ENCODE assay signal across 1 cellular context in the genomic region with DNA sequence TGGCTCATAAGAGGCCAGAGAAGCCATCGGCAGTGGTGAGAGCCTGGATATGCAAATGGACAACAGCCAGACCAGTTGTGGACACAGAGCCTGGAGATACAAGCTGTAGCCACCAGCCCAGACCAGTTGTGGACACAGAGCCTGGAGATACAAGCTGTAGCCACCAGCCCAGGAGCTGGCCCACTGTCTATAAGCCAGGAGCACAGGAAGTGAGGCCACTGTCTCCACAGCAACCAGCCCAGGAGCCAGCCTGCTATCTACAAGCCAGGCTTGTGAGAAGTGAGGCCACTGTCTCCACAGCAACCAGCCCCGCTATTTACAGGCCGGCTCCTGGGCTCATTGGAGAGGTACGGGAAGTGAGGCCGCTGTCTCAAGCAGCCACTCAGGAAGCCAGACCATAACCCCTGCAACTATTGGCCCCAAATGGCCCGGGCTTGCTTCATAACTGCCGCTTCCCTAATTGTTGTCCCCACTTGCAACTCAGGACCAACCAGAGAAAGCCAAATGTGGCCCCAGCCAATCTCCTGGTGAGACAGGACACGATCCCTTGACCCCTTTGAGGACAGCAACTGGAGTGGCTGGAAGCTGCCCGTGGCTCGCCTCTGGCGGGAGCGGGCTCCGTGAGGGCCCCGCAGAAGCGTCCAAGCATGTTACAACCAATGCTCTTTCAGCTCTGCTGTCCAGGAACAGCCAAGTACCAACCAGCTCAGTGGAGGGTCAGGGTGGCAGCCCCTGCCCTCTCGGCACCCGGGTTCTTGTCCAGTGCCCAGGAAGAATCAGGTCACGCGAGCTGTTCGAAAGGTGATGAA.
TF ChIP-seq lines count a peak whose summit lies in the region.

No MANE protein-coding gene starts in this region.

TF ChIP-seq in HepG2, 621 proteins besides CTCF, POLR2A, EP300 and RAD21 (continued from another document and continues in another):
- TF ChIP-seq, protein P1, sequence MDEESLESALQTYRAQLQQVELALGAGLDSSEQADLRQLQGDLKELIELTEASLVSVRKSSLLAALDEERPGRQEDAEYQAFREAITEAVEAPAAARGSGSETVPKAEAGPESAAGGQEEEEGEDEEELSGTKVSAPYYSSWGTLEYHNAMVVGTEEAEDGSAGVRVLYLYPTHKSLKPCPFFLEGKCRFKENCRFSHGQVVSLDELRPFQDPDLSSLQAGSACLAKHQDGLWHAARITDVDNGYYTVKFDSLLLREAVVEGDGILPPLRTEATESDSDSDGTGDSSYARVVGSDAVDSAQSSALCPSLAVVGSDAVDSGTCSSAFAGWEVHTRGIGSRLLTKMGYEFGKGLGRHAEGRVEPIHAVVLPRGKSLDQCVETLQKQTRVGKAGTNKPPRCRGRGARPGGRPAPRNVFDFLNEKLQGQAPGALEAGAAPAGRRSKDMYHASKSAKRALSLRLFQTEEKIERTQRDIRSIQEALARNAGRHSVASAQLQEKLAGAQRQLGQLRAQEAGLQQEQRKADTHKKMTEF (CRISPR knock-in tag; IDR thresholded peaks at IDR 0.05), result peak; percentile 16; the same call in 1 of the 2 replicates
- TF ChIP-seq TAF15 (IDR thresholded peaks at IDR 0.05; ENCODE audit: low read depth, low read length, poor library complexity, severe bottlenecking) (no peak), MTA1 (CRISPR knock-in tag; IDR thresholded peaks at IDR 0.05; ENCODE audit: borderline replicate concordance) (peak; percentile 34; the same call in 1 of the 2 replicates), ZNF496 (CRISPR knock-in tag; IDR thresholded peaks at IDR 0.05; ENCODE audit: insufficient replicate concordance) (no peak), KAT8 (CRISPR knock-in tag; IDR thresholded peaks at IDR 0.05) (peak; percentile 50; the same call in 1 of the 2 replicates), HMG20B (CRISPR knock-in tag; conservative IDR thresholded peaks at IDR 0.05) (no peak), FOXA3 (CRISPR knock-in tag; IDR thresholded peaks at IDR 0.05) (peak; percentile 41; the same call in 1 of the 2 replicates), ZNF577 (CRISPR knock-in tag; IDR thresholded peaks at IDR 0.05; ENCODE audit: borderline replicate concordance, low read depth) (no peak), SETDB1 (CRISPR knock-in tag; IDR thresholded peaks at IDR 0.05; ENCODE audit: borderline replicate concordance) (no peak), ZNF556 (CRISPR knock-in tag; IDR thresholded peaks at IDR 0.05; ENCODE audit: borderline replicate concordance) (no peak), NRL (CRISPR knock-in tag; IDR thresholded peaks at IDR 0.05; ENCODE audit: borderline replicate concordance) (no peak), ZNF792 (CRISPR knock-in tag; IDR thresholded peaks at IDR 0.05) (peak; percentile 100), IKZF4 (CRISPR knock-in tag; IDR thresholded peaks at IDR 0.05; ENCODE audit: borderline replicate concordance, low read depth, not compliant biosample characterization) (no peak), REPIN1 (CRISPR knock-in tag; IDR thresholded peaks at IDR 0.05; ENCODE audit: borderline replicate concordance, low read depth) (no peak), RARG (CRISPR knock-in tag; IDR thresholded peaks at IDR 0.05; ENCODE audit: low read depth) (no peak), SAFB2 (CRISPR knock-in tag; IDR thresholded peaks at IDR 0.05; ENCODE audit: borderline replicate concordance, low read depth) (no peak), ZSCAN31 (CRISPR knock-in tag; IDR thresholded peaks at IDR 0.05; ENCODE audit: low read depth) (no peak), ZNF382 (CRISPR knock-in tag; IDR thresholded peaks at IDR 0.05; ENCODE audit: borderline replicate concordance) (no peak), SMARCE1 (IDR thresholded peaks at IDR 0.05; ENCODE audit: borderline replicate concordance) (no peak)
- TF ChIP-seq, protein P2, sequence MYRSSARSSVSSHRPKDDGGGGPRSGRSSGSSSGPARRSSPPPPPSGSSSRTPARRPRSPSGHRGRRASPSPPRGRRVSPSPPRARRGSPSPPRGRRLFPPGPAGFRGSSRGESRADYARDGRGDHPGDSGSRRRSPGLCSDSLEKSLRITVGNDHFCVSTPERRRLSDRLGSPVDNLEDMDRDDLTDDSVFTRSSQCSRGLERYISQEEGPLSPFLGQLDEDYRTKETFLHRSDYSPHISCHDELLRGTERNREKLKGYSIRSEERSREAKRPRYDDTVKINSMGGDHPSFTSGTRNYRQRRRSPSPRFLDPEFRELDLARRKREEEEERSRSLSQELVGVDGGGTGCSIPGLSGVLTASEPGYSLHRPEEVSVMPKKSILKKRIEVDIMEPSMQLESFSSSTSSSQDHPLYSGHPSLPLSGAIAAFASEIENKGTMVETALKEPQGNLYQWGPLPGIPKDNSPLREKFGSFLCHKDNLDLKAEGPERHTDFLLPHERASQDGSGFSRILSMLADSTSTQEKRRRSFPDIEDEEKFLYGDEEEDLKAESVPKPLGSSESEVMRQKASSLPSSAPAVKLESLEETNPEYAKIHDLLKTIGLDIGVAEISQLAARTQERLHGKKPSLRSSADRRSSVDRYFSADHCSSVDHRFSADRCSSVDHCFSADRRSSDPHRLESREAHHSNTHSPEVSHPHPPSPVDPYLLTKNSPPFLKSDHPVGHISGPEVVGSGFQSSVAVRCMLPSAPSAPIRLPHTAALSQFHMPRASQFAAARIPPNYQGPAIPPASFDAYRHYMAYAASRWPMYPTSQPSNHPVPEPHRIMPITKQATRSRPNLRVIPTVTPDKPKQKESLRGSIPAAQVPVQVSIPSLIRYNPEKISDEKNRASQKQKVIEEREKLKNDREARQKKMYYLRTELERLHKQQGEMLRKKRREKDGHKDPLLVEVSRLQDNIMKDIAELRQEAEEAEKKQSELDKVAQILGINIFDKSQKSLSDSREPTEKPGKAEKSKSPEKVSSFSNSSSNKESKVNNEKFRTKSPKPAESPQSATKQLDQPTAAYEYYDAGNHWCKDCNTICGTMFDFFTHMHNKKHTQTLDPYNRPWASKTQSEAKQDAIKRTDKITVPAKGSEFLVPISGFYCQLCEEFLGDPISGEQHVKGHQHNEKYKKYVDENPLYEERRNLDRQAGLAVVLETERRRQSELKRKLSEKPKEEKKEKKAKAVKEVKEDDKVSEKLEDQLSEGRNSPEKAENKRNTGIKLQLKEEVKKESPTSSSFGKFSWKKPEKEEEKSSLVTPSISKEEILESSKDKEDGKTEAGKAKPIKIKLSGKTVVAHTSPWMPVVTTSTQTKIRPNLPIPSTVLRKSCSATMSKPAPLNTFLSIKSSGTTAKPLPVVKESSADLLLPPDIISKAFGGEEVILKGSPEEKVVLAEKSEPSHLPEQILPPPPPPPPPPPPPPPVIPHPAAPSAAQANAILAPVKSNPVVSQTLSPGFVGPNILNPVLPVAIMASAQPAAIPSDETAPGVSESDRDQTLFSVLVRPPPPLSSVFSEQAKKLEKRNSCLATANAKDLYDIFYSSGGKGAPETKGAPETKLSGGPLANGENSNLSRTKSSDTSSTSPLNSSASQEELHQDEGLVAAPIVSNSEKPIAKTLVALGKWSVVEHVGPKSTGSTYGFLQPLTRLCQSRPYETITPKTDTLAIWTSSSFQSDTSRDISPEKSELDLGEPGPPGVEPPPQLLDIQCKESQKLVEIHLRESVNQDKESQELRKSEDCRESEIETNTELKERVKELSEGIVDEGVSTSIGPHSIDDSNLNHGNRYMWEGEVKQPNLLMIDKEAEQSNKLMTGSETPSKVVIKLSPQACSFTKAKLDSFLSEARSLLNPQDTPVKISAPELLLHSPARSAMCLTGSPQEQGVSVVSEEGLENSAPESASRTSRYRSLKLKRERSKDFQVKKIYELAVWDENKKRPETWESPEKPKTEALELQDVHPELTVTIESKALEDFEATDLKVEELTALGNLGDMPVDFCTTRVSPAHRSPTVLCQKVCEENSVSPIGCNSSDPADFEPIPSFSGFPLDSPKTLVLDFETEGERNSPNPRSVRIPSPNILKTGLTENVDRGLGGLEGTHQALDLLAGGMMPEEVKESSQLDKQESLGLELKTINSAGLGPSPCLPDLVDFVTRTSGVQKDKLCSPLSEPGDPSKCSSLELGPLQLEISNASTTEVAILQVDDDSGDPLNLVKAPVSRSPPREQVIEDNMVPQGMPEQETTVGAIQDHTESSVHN (CRISPR knock-in tag; IDR thresholded peaks at IDR 0.05), result no peak
- TF ChIP-seq, protein P3, sequence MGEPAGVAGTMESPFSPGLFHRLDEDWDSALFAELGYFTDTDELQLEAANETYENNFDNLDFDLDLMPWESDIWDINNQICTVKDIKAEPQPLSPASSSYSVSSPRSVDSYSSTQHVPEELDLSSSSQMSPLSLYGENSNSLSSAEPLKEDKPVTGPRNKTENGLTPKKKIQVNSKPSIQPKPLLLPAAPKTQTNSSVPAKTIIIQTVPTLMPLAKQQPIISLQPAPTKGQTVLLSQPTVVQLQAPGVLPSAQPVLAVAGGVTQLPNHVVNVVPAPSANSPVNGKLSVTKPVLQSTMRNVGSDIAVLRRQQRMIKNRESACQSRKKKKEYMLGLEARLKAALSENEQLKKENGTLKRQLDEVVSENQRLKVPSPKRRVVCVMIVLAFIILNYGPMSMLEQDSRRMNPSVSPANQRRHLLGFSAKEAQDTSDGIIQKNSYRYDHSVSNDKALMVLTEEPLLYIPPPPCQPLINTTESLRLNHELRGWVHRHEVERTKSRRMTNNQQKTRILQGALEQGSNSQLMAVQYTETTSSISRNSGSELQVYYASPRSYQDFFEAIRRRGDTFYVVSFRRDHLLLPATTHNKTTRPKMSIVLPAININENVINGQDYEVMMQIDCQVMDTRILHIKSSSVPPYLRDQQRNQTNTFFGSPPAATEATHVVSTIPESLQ (CRISPR knock-in tag; conservative IDR thresholded peaks at IDR 0.05), result no peak
- TF ChIP-seq, protein P4, sequence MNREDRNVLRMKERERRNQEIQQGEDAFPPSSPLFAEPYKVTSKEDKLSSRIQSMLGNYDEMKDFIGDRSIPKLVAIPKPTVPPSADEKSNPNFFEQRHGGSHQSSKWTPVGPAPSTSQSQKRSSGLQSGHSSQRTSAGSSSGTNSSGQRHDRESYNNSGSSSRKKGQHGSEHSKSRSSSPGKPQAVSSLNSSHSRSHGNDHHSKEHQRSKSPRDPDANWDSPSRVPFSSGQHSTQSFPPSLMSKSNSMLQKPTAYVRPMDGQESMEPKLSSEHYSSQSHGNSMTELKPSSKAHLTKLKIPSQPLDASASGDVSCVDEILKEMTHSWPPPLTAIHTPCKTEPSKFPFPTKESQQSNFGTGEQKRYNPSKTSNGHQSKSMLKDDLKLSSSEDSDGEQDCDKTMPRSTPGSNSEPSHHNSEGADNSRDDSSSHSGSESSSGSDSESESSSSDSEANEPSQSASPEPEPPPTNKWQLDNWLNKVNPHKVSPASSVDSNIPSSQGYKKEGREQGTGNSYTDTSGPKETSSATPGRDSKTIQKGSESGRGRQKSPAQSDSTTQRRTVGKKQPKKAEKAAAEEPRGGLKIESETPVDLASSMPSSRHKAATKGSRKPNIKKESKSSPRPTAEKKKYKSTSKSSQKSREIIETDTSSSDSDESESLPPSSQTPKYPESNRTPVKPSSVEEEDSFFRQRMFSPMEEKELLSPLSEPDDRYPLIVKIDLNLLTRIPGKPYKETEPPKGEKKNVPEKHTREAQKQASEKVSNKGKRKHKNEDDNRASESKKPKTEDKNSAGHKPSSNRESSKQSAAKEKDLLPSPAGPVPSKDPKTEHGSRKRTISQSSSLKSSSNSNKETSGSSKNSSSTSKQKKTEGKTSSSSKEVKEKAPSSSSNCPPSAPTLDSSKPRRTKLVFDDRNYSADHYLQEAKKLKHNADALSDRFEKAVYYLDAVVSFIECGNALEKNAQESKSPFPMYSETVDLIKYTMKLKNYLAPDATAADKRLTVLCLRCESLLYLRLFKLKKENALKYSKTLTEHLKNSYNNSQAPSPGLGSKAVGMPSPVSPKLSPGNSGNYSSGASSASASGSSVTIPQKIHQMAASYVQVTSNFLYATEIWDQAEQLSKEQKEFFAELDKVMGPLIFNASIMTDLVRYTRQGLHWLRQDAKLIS (CRISPR knock-in tag; IDR thresholded peaks at IDR 0.05), result no peak
- TF ChIP-seq, protein P5, sequence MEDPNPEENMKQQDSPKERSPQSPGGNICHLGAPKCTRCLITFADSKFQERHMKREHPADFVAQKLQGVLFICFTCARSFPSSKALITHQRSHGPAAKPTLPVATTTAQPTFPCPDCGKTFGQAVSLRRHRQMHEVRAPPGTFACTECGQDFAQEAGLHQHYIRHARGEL (CRISPR knock-in tag; IDR thresholded peaks at IDR 0.05), result no peak
- TF ChIP-seq, protein P6, sequence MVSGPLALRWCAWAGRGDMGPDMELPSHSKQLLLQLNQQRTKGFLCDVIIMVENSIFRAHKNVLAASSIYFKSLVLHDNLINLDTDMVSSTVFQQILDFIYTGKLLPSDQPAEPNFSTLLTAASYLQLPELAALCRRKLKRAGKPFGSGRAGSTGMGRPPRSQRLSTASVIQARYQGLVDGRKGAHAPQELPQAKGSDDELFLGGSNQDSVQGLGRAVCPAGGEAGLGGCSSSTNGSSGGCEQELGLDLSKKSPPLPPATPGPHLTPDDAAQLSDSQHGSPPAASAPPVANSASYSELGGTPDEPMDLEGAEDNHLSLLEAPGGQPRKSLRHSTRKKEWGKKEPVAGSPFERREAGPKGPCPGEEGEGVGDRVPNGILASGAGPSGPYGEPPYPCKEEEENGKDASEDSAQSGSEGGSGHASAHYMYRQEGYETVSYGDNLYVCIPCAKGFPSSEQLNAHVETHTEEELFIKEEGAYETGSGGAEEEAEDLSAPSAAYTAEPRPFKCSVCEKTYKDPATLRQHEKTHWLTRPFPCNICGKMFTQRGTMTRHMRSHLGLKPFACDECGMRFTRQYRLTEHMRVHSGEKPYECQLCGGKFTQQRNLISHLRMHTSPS (CRISPR knock-in tag; IDR thresholded peaks at IDR 0.05; ENCODE audit: low read depth), result no peak; the same call in 1 of the 2 replicates
